Comparison of ENCODE assay signal across 15 cellular contexts in genomic region chr6:2542101-2542857, GRCh38.
DNase-seq lines count a peak whose midpoint lies in the region; ATAC-seq, FAIRE-seq and TF ChIP-seq lines count a peak whose summit lies in the region.
"Had no signal": no experiment of that assay in that cellular context is flagged by ENCODE, and none has a peak within 500 bp of the region (broad histone marks: within the 10 kb centered on the region; RNA-seq: fewer than 3 reads in every experiment).

No MANE protein-coding gene starts in this region.

- intact Hi-C loops in mammary epithelial cell (cut with micrococcal nuclease): no loop called here
- intact Hi-C loops in breast epithelium (cut with DNase I; ENCODE audit: low total_unique reads): no loop called here
- intact Hi-C loops in K562 (cut with micrococcal nuclease): no loop called here

- CTCF ChIA-PET in mammary epithelial cell (lab: Charles Lee; ENCODE audit: low non-redundant PET): no interaction called here
- CTCF ChIA-PET in K562 (lab: Yijun Ruan, JAX; ENCODE audit: low intra/inter-chr PET ratio): no interaction called here

- H3K36me3 ChIP-seq in mammary epithelial cell (ENCODE audit: insufficient read depth, low read length) (no peaks in the 10 kb centered on the region), breast epithelium (no peaks in the 10 kb centered on the region), K562 (ENCODE audit: control insufficient read depth, insufficient read depth, low read length) (no peaks in the 10 kb centered on the region), upper lobe of left lung (no peaks in the 10 kb centered on the region)
- H3K36me3 ChIP-seq: brain microvascular endothelial cell had no signal

- 72% methylated on average over 8 of the region's 8 CpGs for WGBS in mammary epithelial cell (ENCODE audit: low coverage, missing lambda C conversion rate)
- 4% methylated on average over 8 of the region's 8 CpGs for WGBS in K562 (ENCODE audit: insufficient coverage, low coverage, missing lambda C conversion rate)
- 62 to 64% methylated on average over 8 of the region's 8 CpGs for WGBS in upper lobe of left lung, 2 donors

- POLR2A ChIA-PET in K562 (lab: Yijun Ruan, JAX): interaction anchor here (0.7 to 1.5 kb wide), 5 partner anchors 9 to 379 kb away, joined by 3 to 4 read pairs (median 4); no protein-coding TSS in a partner anchor

- H3K4me3 ChIP-seq in mammary epithelial cell (replicated peaks in 1 of 3; ENCODE audit: insufficient read depth in 1 of 3, low read depth in 2 of 3, low read length in 3 of 3): no peak overlapping the region
- no peak overlapping the region for H3K4me3 ChIP-seq in breast epithelium
- peak overlapping the region; percentile 3; the same call in 1 of the 2 replicates for H3K4me3 ChIP-seq in Jurkat, Clone E6-1 (ENCODE audit: low read length)
- no peak overlapping the region for H3K4me3 ChIP-seq in K562
- H3K4me3 ChIP-seq in upper lobe of left lung: no peak overlapping the region
- H3K4me3 ChIP-seq: GM12878, GM23248, mucosa of descending colon, psoas muscle had no signal

- BruUV-seq in mammary epithelial cell (replicated peaks; lab: Mats Ljungman, UMichigan) (no TSS peak), K562 (replicated peaks; lab: Mats Ljungman, UMichigan) (no TSS peak)

- in situ Hi-C loops in mammary epithelial cell (cut with MboI; ENCODE audit: low sequenced_read_pairs in 2 of 2): no loop called here
- in situ Hi-C loops in K562 (cut with MboI): no loop called here

- TF ChIP-seq RAD21 in K562 (CRISPR knock-in tag; conservative IDR thresholded peaks at IDR 0.05 in 1 of 2, IDR thresholded peaks at IDR 0.05 in 1 of 2): no peak

- H4K20me1 ChIP-seq in mammary epithelial cell (ENCODE audit: insufficient read depth, low read length) (no peaks in the 10 kb centered on the region), K562 (replicated peaks; ENCODE audit: control insufficient read depth, insufficient read depth, low read length) (no peaks in the 10 kb centered on the region)

- dilution Hi-C loops in mammary epithelial cell (cut with HindIII; ENCODE audit: low sequenced_read_pairs): loop anchor here (5.0 kb wide), 1 partner anchor 70 kb away; no protein-coding TSS in a partner anchor

- H3K9ac ChIP-seq in mammary epithelial cell (ENCODE audit: insufficient read depth, low read length): no peak overlapping the region
- no peak overlapping the region for H3K9ac ChIP-seq in K562 (ENCODE audit: insufficient read depth in 1 of 2, low read depth in 2 of 2, low read length in 2 of 2)
- H3K9ac ChIP-seq: GM23248 had no signal

- H3K4me1 ChIP-seq in mammary epithelial cell (ENCODE audit: insufficient read depth, low read length): peaks cover 17% of the 10 kb centered on the region
- no peaks in the 10 kb centered on the region for H3K4me1 ChIP-seq in breast epithelium
- peaks cover 4 to 15% of the 10 kb centered on the region in 2 experiments for H3K4me1 ChIP-seq in K562 (replicated peaks in 1 of 2; ENCODE audit: control insufficient read depth in 2 of 2, insufficient read depth in 2 of 2, low read length in 2 of 2)
- H3K4me1 ChIP-seq in upper lobe of left lung: peaks cover 7 to 22% (median 14%) of the 10 kb centered on the region in 4 donors
- H3K4me1 ChIP-seq: psoas muscle had no signal

- TF ChIP-seq POLR2A in breast epithelium (IDR thresholded peaks at IDR 0.05) (no peak), K562 (conservative IDR thresholded peaks at IDR 0.05) (no peak), upper lobe of left lung (IDR thresholded peaks at IDR 0.05) (no peak)

- TF ChIP-seq CTCF in mammary epithelial cell (conservative IDR thresholded peaks at IDR 0.05 in 1 of 2, IDR thresholded peaks at IDR 0.05 in 1 of 2; ENCODE audit: extremely low read depth in 1 of 2, insufficient read depth in 1 of 2, low read depth in 1 of 2, low read length in 2 of 2) (no peak), breast epithelium (IDR thresholded peaks at IDR 0.05) (no peak), K562 (IDR thresholded peaks at IDR 0.05 in 2 of 3, conservative IDR thresholded peaks at IDR 0.05 in 1 of 3; ENCODE audit: insufficient read depth in 2 of 3, low read depth in 1 of 3, low read length in 3 of 3) (no peak), upper lobe of left lung (IDR thresholded peaks at IDR 0.05) (no peak)

- H2AFZ ChIP-seq in mammary epithelial cell (ENCODE audit: low read depth, low read length): no peak overlapping the region
- no peak overlapping the region for H2AFZ ChIP-seq in K562 (ENCODE audit: low read depth, low read length)
- H2AFZ ChIP-seq: GM23248 had no signal

- H3K9me1 ChIP-seq in K562 (ENCODE audit: control insufficient read depth, insufficient read depth, low read length): no peaks in the 10 kb centered on the region

- peak overlapping the region; percentile 3 for H3K4me2 ChIP-seq in mammary epithelial cell (ENCODE audit: insufficient read depth, low read depth, low read length)
- peak overlapping the region; percentile 36; the same call in 1 of the 2 replicates for H3K4me2 ChIP-seq in K562 (ENCODE audit: insufficient read depth, low read length)

- ATAC-seq in K562 (peak; percentile 9; the same call in 1 of the 3 replicates), upper lobe of left lung (ENCODE audit: low FRiP score in 2 of 2) (peak in 1 of 2 donors; percentile 7), GM19324 (IDR thresholded peaks at IDR 0.05; ENCODE audit: low FRiP score, unreplicated experiment) (no peak)
- ATAC-seq: psoas muscle had no signal

- no peak for TF ChIP-seq EP300 in K562 (IDR thresholded peaks at IDR 0.05; ENCODE audit: low read length)
- TF ChIP-seq EP300 in upper lobe of left lung (IDR thresholded peaks at IDR 0.05): no peak

- FAIRE-seq in K562 (lab: Jason Lieb, UNC): no peak
- FAIRE-seq: kidney had no signal

- no peaks in the 10 kb centered on the region for H3K79me2 ChIP-seq in mammary epithelial cell (ENCODE audit: insufficient read depth, low read length)
- H3K79me2 ChIP-seq in K562 (ENCODE audit: control insufficient read depth, insufficient read depth, low read length): no peaks in the 10 kb centered on the region

- H3K27ac ChIP-seq in mammary epithelial cell (ENCODE audit: insufficient read depth, low read depth, low read length) (no peak overlapping the region), breast epithelium (no peak overlapping the region), K562 (ENCODE audit: extremely low read depth, low read depth, low read length) (no peak overlapping the region), upper lobe of left lung (peak overlapping the region in 3 of 4 donors; percentile 31 to 74 (median 44))
- H3K27ac ChIP-seq: brain microvascular endothelial cell, GM23248, psoas muscle had no signal

- H3K27me3 ChIP-seq in mammary epithelial cell (ENCODE audit: insufficient read depth, low read length) (no peaks in the 10 kb centered on the region), breast epithelium (no peaks in the 10 kb centered on the region), K562 (ENCODE audit: control insufficient read depth in 2 of 2, insufficient read depth in 2 of 2, low read length in 2 of 2) (peaks cover 6 to 28% of the 10 kb centered on the region in 2 experiments; a peak in 4 of 5 replicates), upper lobe of left lung (no peaks in the 10 kb centered on the region)
- H3K27me3 ChIP-seq: brain microvascular endothelial cell had no signal

- H3K9me3 ChIP-seq in mammary epithelial cell (replicated peaks; ENCODE audit: insufficient read depth, low read length): no peaks in the 10 kb centered on the region
- no peaks in the 10 kb centered on the region for H3K9me3 ChIP-seq in breast epithelium
- no peaks in the 10 kb centered on the region for H3K9me3 ChIP-seq in K562 (replicated peaks; ENCODE audit: control insufficient read depth, insufficient read depth, low read depth, low read length)
- no peaks in the 10 kb centered on the region for H3K9me3 ChIP-seq in upper lobe of left lung
- H3K9me3 ChIP-seq: mucosa of descending colon, psoas muscle had no signal

- no peak for DNase-seq in mammary epithelial cell
- no peak for DNase-seq in breast epithelium (ENCODE audit: low spot score in 2 of 2)
- DNase-seq in Jurkat, Clone E6-1 (ENCODE audit: low read depth, low spot score): no peak
- peak in 1 of 4 experiments; percentile 5 for DNase-seq in K562 (ENCODE audit: extremely low read depth in 1 of 4, low spot score in 3 of 4)
- no peak for DNase-seq in upper lobe of left lung
- DNase-seq in NCI-H128 (lab: John Stamatoyannopoulos, UW; ENCODE audit: unreplicated experiment): no peak
- DNase-seq in HuH-7 (ENCODE audit: low spot score): no peak
- DNase-seq: kidney, NCI-H2171 treated with DMSO at 0.1 percent for 48 hours, psoas muscle had no signal

Comparison
In these comparisons a context has a peak if more than half of its experiments do, and no peak if none do; other contexts are left out.
1. H3K27ac ChIP-seq: peak in upper lobe of left lung (3 of 4); none in mammary epithelial cell (single experiment), breast epithelium (0 of 2) and K562 (single experiment).